Comparison of ENCODE assay signal across 22 cellular contexts in genomic region chr12:123102381-123102780, GRCh38. TPM values are rescaled to one million over a fixed set of nuclear protein-coding genes. Genes with fewer than 3 reads are reported as not detected.
DNase-seq lines count a peak whose midpoint lies in the region; ATAC-seq, FAIRE-seq and TF ChIP-seq lines count a peak whose summit lies in the region.
"Had no signal": no experiment of that assay in that cellular context is flagged by ENCODE, and none has a peak within 500 bp of the region (broad histone marks: within the 10 kb centered on the region; RNA-seq: fewer than 3 reads in every experiment).

No MANE protein-coding gene starts in this region.

- no peak overlapping the region for H2BK20ac ChIP-seq in IMR-90 (ENCODE audit: low read depth, low read length)

- no peak for TF ChIP-seq RAD21 in IMR-90 (IDR thresholded peaks at IDR 0.05; ENCODE audit: low read length)

- no peak overlapping the region for H2BK5ac ChIP-seq in IMR-90 (ENCODE audit: low read depth, low read length, poor library complexity, severe bottlenecking)

- no peak overlapping the region for H2AK9ac ChIP-seq in IMR-90 (replicated peaks; ENCODE audit: low read depth, low read length, poor library complexity)

- peak overlapping the region; percentile 6; the same call in 1 of the 2 replicates for H2AK5ac ChIP-seq in IMR-90 (ENCODE audit: low read depth, low read length)

- peaks cover 0 to 16% of the 10 kb centered on the region in 2 experiments; a peak in 1 of 4 replicates for H3K79me1 ChIP-seq in IMR-90 (ENCODE audit: low read depth in 1 of 2, low read length in 2 of 2)

- H3K56ac ChIP-seq in IMR-90 (ENCODE audit: extremely low read depth, insufficient read depth, low read length), result no peak overlapping the region

- CTCF ChIA-PET in activated CD8-positive, alpha-beta T cell treated with anti-CD3 and anti-CD28 coated beads for 36 hours (lab: Charles Lee), result interaction anchor here (1.2 kb wide), 2 partner anchors 12 to 26 kb away, joined by 3 read pairs; no protein-coding TSS in a partner anchor
- CTCF ChIA-PET in activated CD8-positive, alpha-beta T cell treated with anti-CD3 and anti-CD28 coated beads, Interleukin-2, amount 10 ng/mL, durations not matched to agents 7 days and 5 days (lab: Charles Lee), result interaction anchor here (0.8 to 2.2 kb wide), 7 partner anchors 12 to 57 kb away, joined by 3 to 6 read pairs (median 4); partner anchors contain the start of gene PITPNM2
- CTCF ChIA-PET in IMR-90 (lab: Yijun Ruan, JAX), result interaction anchor here (0.7 kb wide), 1 partner anchor 13 kb away, joined by 3 read pairs; no protein-coding TSS in a partner anchor

- ATAC-seq in activated CD8-positive, alpha-beta T cell treated with anti-CD3 and anti-CD28 coated beads for 36 hours, result no peak
- ATAC-seq in activated CD8-positive, alpha-beta T cell treated with anti-CD3 and anti-CD28 coated beads, Interleukin-2, amount 10 ng/mL, durations not matched to agents 7 days and 5 days, result no peak
- ATAC-seq in IMR-90 (ENCODE audit: low read depth) (no peak), heart left ventricle (no peak)
- no peak for ATAC-seq in stimulated activated effector memory CD8-positive, alpha-beta T cell treated with anti-CD3 and anti-CD28 coated beads, Interleukin-12 subunit alpha, Interleukin-12 subunit beta, amount 100 ng/mL, for 72 hours
- ATAC-seq: GM12878, heart right ventricle, Right ventricle myocardium inferior had no signal

- H3K9me3 ChIP-seq in IMR-90 (ENCODE audit: control insufficient read depth, insufficient read depth, low read length) (no peaks in the 10 kb centered on the region), astrocyte (ENCODE audit: insufficient read depth, low read depth, low read length) (no peaks in the 10 kb centered on the region), heart left ventricle (no peaks in the 10 kb centered on the region)
- H3K9me3 ChIP-seq: heart right ventricle, prostate gland had no signal

- H3K27me3 ChIP-seq in IMR-90 (ENCODE audit: control insufficient read depth, insufficient read depth, low read length) (peaks cover 2% of the 10 kb centered on the region; the same call in 1 of the 2 replicates), astrocyte (ENCODE audit: insufficient read depth, low read length) (peaks cover 7% of the 10 kb centered on the region), heart left ventricle (no peaks in the 10 kb centered on the region)
- H3K27me3 ChIP-seq: heart right ventricle had no signal

- peak overlapping the region; percentile 67 for H3K27ac Mint-ChIP-seq in activated CD8-positive, alpha-beta T cell treated with anti-CD3 and anti-CD28 coated beads for 36 hours
- H3K27ac Mint-ChIP-seq in activated CD8-positive, alpha-beta T cell treated with anti-CD3 and anti-CD28 coated beads, Interleukin-2, amount 10 ng/mL, durations not matched to agents 7 days and 5 days, result no peak overlapping the region
- H3K27ac Mint-ChIP-seq in astrocyte (ENCODE audit: unreplicated experiment), result peak overlapping the region; percentile 3
- peak overlapping the region; percentile 34 for H3K27ac Mint-ChIP-seq in stimulated activated effector memory CD8-positive, alpha-beta T cell treated with anti-CD3 and anti-CD28 coated beads, Interleukin-12 subunit alpha, Interleukin-12 subunit beta, amount 100 ng/mL, for 72 hours

- in situ Hi-C loops in IMR-90 (cut with MboI; ENCODE audit: low sequenced_read_pairs), result no loop called here

- H3K9me1 ChIP-seq in IMR-90 (ENCODE audit: insufficient read depth, low read length), result peaks cover 19% of the 10 kb centered on the region

- WGBS in IMR-90 (ENCODE audit: extremely low coverage in 2 of 2, insufficient read length in 1 of 2), 2 experiments, result no CpG with 5 or more reads among the region's 3 CpGs
- WGBS in heart left ventricle, 4 donors, result 66 to 71% (median 68%) methylated on average over 3 of the region's 3 CpGs

- H3K14ac ChIP-seq in IMR-90 (replicated peaks; ENCODE audit: low read depth, low read length), result peak overlapping the region; percentile 17; the same call in 1 of the 2 replicates

- peak overlapping the region; percentile 40; the same call in 1 of the 2 replicates for H4K91ac ChIP-seq in IMR-90 (ENCODE audit: insufficient read depth, low read depth, low read length)

- H4K20me1 ChIP-seq in IMR-90 (ENCODE audit: insufficient read depth, low read length) (peaks cover 17% of the 10 kb centered on the region; the same call in 1 of the 2 replicates), astrocyte (ENCODE audit: insufficient read depth, low read length) (peaks cover 45% of the 10 kb centered on the region)

- H3K27me3 Mint-ChIP-seq in activated CD8-positive, alpha-beta T cell treated with anti-CD3 and anti-CD28 coated beads for 36 hours, result no peaks in the 10 kb centered on the region
- no peaks in the 10 kb centered on the region for H3K27me3 Mint-ChIP-seq in activated CD8-positive, alpha-beta T cell treated with anti-CD3 and anti-CD28 coated beads, Interleukin-2, amount 10 ng/mL, durations not matched to agents 7 days and 5 days (ENCODE audit: low read depth)
- H3K27me3 Mint-ChIP-seq in astrocyte (ENCODE audit: low read depth, unreplicated experiment), result peaks cover 2% of the 10 kb centered on the region

- no peak overlapping the region for H2AFZ ChIP-seq in IMR-90 (replicated peaks; ENCODE audit: low read length, poor library complexity)
- no peak overlapping the region for H2AFZ ChIP-seq in astrocyte (ENCODE audit: low read depth, low read length)

- H3K4me3 Mint-ChIP-seq in activated CD8-positive, alpha-beta T cell treated with anti-CD3 and anti-CD28 coated beads for 36 hours, result no peak overlapping the region
- H3K4me3 Mint-ChIP-seq in activated CD8-positive, alpha-beta T cell treated with anti-CD3 and anti-CD28 coated beads, Interleukin-2, amount 10 ng/mL, durations not matched to agents 7 days and 5 days, result no peak overlapping the region
- H3K4me3 Mint-ChIP-seq in astrocyte (ENCODE audit: unreplicated experiment), result no peak overlapping the region
- no peak overlapping the region for H3K4me3 Mint-ChIP-seq in stimulated activated effector memory CD8-positive, alpha-beta T cell treated with anti-CD3 and anti-CD28 coated beads, Interleukin-12 subunit alpha, Interleukin-12 subunit beta, amount 100 ng/mL, for 72 hours

- no peaks in the 10 kb centered on the region for H3K79me2 ChIP-seq in astrocyte (ENCODE audit: insufficient read depth, low read length)

- POLR2A ChIA-PET in activated CD8-positive, alpha-beta T cell treated with anti-CD3 and anti-CD28 coated beads for 36 hours (lab: Charles Lee), result interaction anchor here (0.9 to 1.0 kb wide), 2 partner anchors 13 to 58 kb away, joined by 3 read pairs; no protein-coding TSS in a partner anchor
- POLR2A ChIA-PET in activated CD8-positive, alpha-beta T cell treated with anti-CD3 and anti-CD28 coated beads, Interleukin-2, amount 10 ng/mL, durations not matched to agents 7 days and 5 days (lab: Charles Lee), result interaction anchor here (0.6 to 1.8 kb wide), 4 partner anchors 18 to 29 kb away, joined by 3 to 7 read pairs (median 4); no protein-coding TSS in a partner anchor
- POLR2A ChIA-PET in IMR-90 (lab: Charles Lee; ENCODE audit: unreplicated experiment), result no interaction called here

- H2BK120ac ChIP-seq in IMR-90 (ENCODE audit: low read depth, low read length), result no peak overlapping the region

- H3K9ac ChIP-seq in IMR-90 (ENCODE audit: low read depth, low read length) (no peak overlapping the region), astrocyte (ENCODE audit: low read length) (no peak overlapping the region)

- no peak overlapping the region for H2BK15ac ChIP-seq in IMR-90 (ENCODE audit: low read depth, low read length)

- H3K9me3 Mint-ChIP-seq in activated CD8-positive, alpha-beta T cell treated with anti-CD3 and anti-CD28 coated beads for 36 hours, result no peaks in the 10 kb centered on the region
- no peaks in the 10 kb centered on the region for H3K9me3 Mint-ChIP-seq in activated CD8-positive, alpha-beta T cell treated with anti-CD3 and anti-CD28 coated beads, Interleukin-2, amount 10 ng/mL, durations not matched to agents 7 days and 5 days (ENCODE audit: insufficient read depth)
- H3K9me3 Mint-ChIP-seq in astrocyte (ENCODE audit: unreplicated experiment), result peaks cover 1% of the 10 kb centered on the region
- H3K9me3 Mint-ChIP-seq in stimulated activated effector memory CD8-positive, alpha-beta T cell treated with anti-CD3 and anti-CD28 coated beads, Interleukin-12 subunit alpha, Interleukin-12 subunit beta, amount 100 ng/mL, for 72 hours, result no peaks in the 10 kb centered on the region

- 0 out of 2 replicates have a peak overlapping the region, but pooled peaks have one; percentile 25 for H3K4ac ChIP-seq in IMR-90 (ENCODE audit: low read depth, low read length)

- no peak overlapping the region for H3K18ac ChIP-seq in IMR-90 (ENCODE audit: low read depth, low read length)

- H3K36me3 Mint-ChIP-seq in activated CD8-positive, alpha-beta T cell treated with anti-CD3 and anti-CD28 coated beads for 36 hours (ENCODE audit: low read depth), result peaks cover 7% of the 10 kb centered on the region
- H3K36me3 Mint-ChIP-seq in activated CD8-positive, alpha-beta T cell treated with anti-CD3 and anti-CD28 coated beads, Interleukin-2, amount 10 ng/mL, durations not matched to agents 7 days and 5 days (ENCODE audit: low read depth), result peaks cover 14% of the 10 kb centered on the region
- peaks cover 11% of the 10 kb centered on the region for H3K36me3 Mint-ChIP-seq in astrocyte (ENCODE audit: low read depth, unreplicated experiment)
- H3K36me3 Mint-ChIP-seq in stimulated activated effector memory CD8-positive, alpha-beta T cell treated with anti-CD3 and anti-CD28 coated beads, Interleukin-12 subunit alpha, Interleukin-12 subunit beta, amount 100 ng/mL, for 72 hours, result no peaks in the 10 kb centered on the region

- no peak for DNase-seq in activated CD8-positive, alpha-beta T cell treated with anti-CD3 and anti-CD28 coated beads for 36 hours
- no peak for DNase-seq in activated CD8-positive, alpha-beta T cell treated with anti-CD3 and anti-CD28 coated beads, Interleukin-2, amount 10 ng/mL, durations not matched to agents 7 days and 5 days
- no peak for DNase-seq in IMR-90
- DNase-seq in astrocyte (ENCODE audit: low read depth), result no peak
- no peak for DNase-seq in stimulated activated effector memory CD8-positive, alpha-beta T cell treated with anti-CD3 and anti-CD28 coated beads, Interleukin-12 subunit alpha, Interleukin-12 subunit beta, amount 100 ng/mL, for 72 hours (ENCODE audit: low spot score in 2 of 2)
- DNase-seq in DMS 273 treated with DMSO at 0.1 percent for 48 hours (lab: John Stamatoyannopoulos, UW), result no peak
- no peak for DNase-seq in anterior cingulate cortex (lab: John Stamatoyannopoulos, UW)
- DNase-seq in heart left ventricle, result no peak
- DNase-seq: activated effector memory CD4-positive, alpha-beta T cell treated with Interleukin-2 at 50 U/mL for 16 hours; GF-D8; heart right ventricle; NCI-H1417; NCI-H2107; NCI-H524; stimulated activated CD4-positive, alpha-beta T cell treated with anti-CD3 and anti-CD28 coated beads, Interleukin-1b, Interleukin-23, amount 100 ng/mL, for 48 hours had no signal

- H3K4me1 Mint-ChIP-seq in activated CD8-positive, alpha-beta T cell treated with anti-CD3 and anti-CD28 coated beads for 36 hours (ENCODE audit: low read depth), result peaks cover 38% of the 10 kb centered on the region
- peaks cover 41% of the 10 kb centered on the region for H3K4me1 Mint-ChIP-seq in activated CD8-positive, alpha-beta T cell treated with anti-CD3 and anti-CD28 coated beads, Interleukin-2, amount 10 ng/mL, durations not matched to agents 7 days and 5 days (ENCODE audit: low read depth)
- peaks cover 8% of the 10 kb centered on the region for H3K4me1 Mint-ChIP-seq in astrocyte (ENCODE audit: low read depth, unreplicated experiment)
- peaks cover 20% of the 10 kb centered on the region for H3K4me1 Mint-ChIP-seq in stimulated activated effector memory CD8-positive, alpha-beta T cell treated with anti-CD3 and anti-CD28 coated beads, Interleukin-12 subunit alpha, Interleukin-12 subunit beta, amount 100 ng/mL, for 72 hours

- dilution Hi-C loops in IMR-90 (cut with HindIII; ENCODE audit: low sequenced_read_pairs, unreplicated experiment), result no loop called here

- peaks cover 10% of the 10 kb centered on the region; the same call in 1 of the 2 replicates for H3K36me3 ChIP-seq in IMR-90 (ENCODE audit: control insufficient read depth, insufficient read depth, low read length)
- no peaks in the 10 kb centered on the region for H3K36me3 ChIP-seq in astrocyte (ENCODE audit: insufficient read depth, low read length)
- H3K36me3 ChIP-seq in heart left ventricle, result no peaks in the 10 kb centered on the region
- H3K36me3 ChIP-seq: prostate gland had no signal

- H3K4me1 ChIP-seq in IMR-90 (ENCODE audit: control insufficient read depth, insufficient read depth, low read length), result peaks cover 4% of the 10 kb centered on the region
- peaks cover 10% of the 10 kb centered on the region for H3K4me1 ChIP-seq in astrocyte (ENCODE audit: insufficient read depth, low read length)
- H3K4me1 ChIP-seq in heart left ventricle, result peaks cover 23 to 91% (median 71%) of the 10 kb centered on the region in 12 donors
- H3K4me1 ChIP-seq: prostate gland had no signal

- FAIRE-seq in astrocyte (lab: Jason Lieb, UNC), result no peak
- FAIRE-seq: colon, GM12878, GM19239, urothelium cell line had no signal

- H3K4me3 ChIP-seq in IMR-90 (ENCODE audit: insufficient read depth, low read depth, low read length), result no peak overlapping the region
- no peak overlapping the region for H3K4me3 ChIP-seq in astrocyte (ENCODE audit: insufficient read depth, low read depth, low read length)
- peak overlapping the region in 1 of 12 donors; percentile 35 for H3K4me3 ChIP-seq in heart left ventricle
- H3K4me3 ChIP-seq: GM12878, prostate gland had no signal

- no peak overlapping the region for H3K27ac ChIP-seq in IMR-90 (ENCODE audit: insufficient read depth, low read length)
- no peak overlapping the region for H3K27ac ChIP-seq in astrocyte (ENCODE audit: low read depth, low read length)
- H3K27ac ChIP-seq in heart left ventricle, result peak overlapping the region in 3 of 12 donors; percentile 71 to 90 (median 88)
- H3K27ac ChIP-seq: C4-2B, prostate gland had no signal

- H3K4me2 ChIP-seq in IMR-90 (ENCODE audit: low read depth, low read length), result no peak overlapping the region
- H3K4me2 ChIP-seq in astrocyte (ENCODE audit: low read length), result no peak overlapping the region

- BruUV-seq in IMR-90 (replicated peaks; lab: Mats Ljungman, UMichigan), result no TSS peak

- H4K8ac ChIP-seq in IMR-90 (ENCODE audit: low read depth in 2 of 2, low read length in 2 of 2), result no peak overlapping the region

- intact Hi-C loops in activated CD8-positive, alpha-beta T cell treated with anti-CD3 and anti-CD28 coated beads for 36 hours (cut with micrococcal nuclease), result no loop called here
- intact Hi-C loops in IMR-90 (cut with micrococcal nuclease), result no loop called here
- intact Hi-C loops in heart left ventricle (cut with DNase I), result loop anchor here in 1 of 10 donors (5.0 kb wide), 1 partner anchor 45 kb away; no protein-coding TSS in a partner anchor

- H4K5ac ChIP-seq in IMR-90 (ENCODE audit: low read depth, low read length), result no peak overlapping the region

- TF ChIP-seq POLR2A in IMR-90 (IDR thresholded peaks at IDR 0.05; ENCODE audit: low read depth, low read length), result no peak
- no peak for TF ChIP-seq POLR2A in heart left ventricle (IDR thresholded peaks at IDR 0.05)

- TF ChIP-seq CTCF in activated CD8-positive, alpha-beta T cell treated with anti-CD3 and anti-CD28 coated beads for 36 hours (IDR thresholded peaks at IDR 0.05), result no peak
- TF ChIP-seq CTCF in IMR-90 (conservative IDR thresholded peaks at IDR 0.05; ENCODE audit: low read depth, low read length) (no peak), astrocyte (IDR thresholded peaks at IDR 0.05; ENCODE audit: insufficient read depth, low read depth, low read length) (no peak), heart left ventricle (IDR thresholded peaks at IDR 0.05) (no peak)

- H3K23ac ChIP-seq in IMR-90 (ENCODE audit: low read depth, low read length), result 0 out of 2 replicates have a peak overlapping the region, but pooled peaks have one; percentile 20

RNA-seq across cellular contexts. Expression of gene PITPNM2, which starts 48.5 kb away (rescaled TPM):
- 10 to 100 TPM; 15.3 to 17.9 TPM for total RNA-seq in activated CD8-positive, alpha-beta T cell treated with anti-CD3 and anti-CD28 coated beads for 36 hours
- 10 to 100 TPM; 17.7 to 18.3 TPM for total RNA-seq in activated CD8-positive, alpha-beta T cell treated with anti-CD3 and anti-CD28 coated beads, Interleukin-2, amount 10 ng/mL, durations not matched to agents 7 days and 5 days
- total RNA-seq in IMR-90 (2012; rRNA removed) (0.83 and 1.6 TPM in 2 replicates), astrocyte (13.2 and 14.2 TPM in 2 replicates), heart left ventricle (10 to 100 TPM; 13.2 to 28.5 (median 20.7) TPM)
- polyA plus RNA-seq in IMR-90 (2012; rRNA removed) (3.0 and 3.1 TPM in 2 replicates), heart left ventricle (10 to 100 TPM; 12.0 to 13.0 TPM)
- polyA plus RNA-seq in IMR-90 (2012; cell fraction: cytosol; rRNA removed), result 1.4 and 3.3 TPM in 2 replicates
- 12.1 and 24.5 TPM in 2 replicates for polyA plus RNA-seq in IMR-90 (2012; cell fraction: nucleus; rRNA removed; ENCODE audit: low replicate concordance)
